ENCODE assay signal across 9 cellular contexts in genomic region chr17:74742153-74742515, GRCh38. TPM values are rescaled to one million over a fixed set of nuclear protein-coding genes. Genes with fewer than 3 reads are reported as not detected.
DNase-seq lines count a peak whose midpoint lies in the region; ATAC-seq and TF ChIP-seq lines count a peak whose summit lies in the region.
"Had no signal": no experiment of that assay in that cellular context is flagged by ENCODE, and none has a peak within 500 bp of the region (broad histone marks: within the 10 kb centered on the region; RNA-seq: fewer than 3 reads in every experiment).

No MANE protein-coding gene starts in this region.

- no peaks in the 10 kb centered on the region for H3K9me3 Mint-ChIP-seq in activated naive CD8-positive, alpha-beta T cell (ENCODE audit: low read depth)

- H3K27me3 Mint-ChIP-seq in activated naive CD8-positive, alpha-beta T cell: no peaks in the 10 kb centered on the region

- no peak for TF ChIP-seq POLR2A in lower leg skin (IDR thresholded peaks at IDR 0.05)

- DNase-seq in stimulated activated CD4-positive, alpha-beta T cell treated with anti-CD3 and anti-CD28 coated beads, Interleukin-1b, Interleukin-23, amount 100 ng/mL, for 48 hours: peak; percentile 41
- DNase-seq in stimulated activated CD4-positive, alpha-beta T cell treated with anti-CD3 and anti-CD28 coated beads, Interleukin-2, amount 100 ng/mL, for 48 hours: no peak
- DNase-seq in NAMALWA (ENCODE audit: low spot score): peak; percentile 66
- DNase-seq in lower leg skin (ENCODE audit: low spot score in 2 of 2): no peak

- peak overlapping the region; percentile 91 for H3K27ac Mint-ChIP-seq in activated naive CD8-positive, alpha-beta T cell

- H3K36me3 Mint-ChIP-seq in activated naive CD8-positive, alpha-beta T cell: no peaks in the 10 kb centered on the region

- H3K4me1 Mint-ChIP-seq in activated naive CD8-positive, alpha-beta T cell (ENCODE audit: low read depth): peaks cover 81% of the 10 kb centered on the region

- TF ChIP-seq CTCF in lower leg skin (IDR thresholded peaks at IDR 0.05): no peak

- ATAC-seq in GM21526 (IDR thresholded peaks at IDR 0.05; ENCODE audit: low FRiP score, unreplicated experiment): no peak
- no peak for ATAC-seq in GM21717 (IDR thresholded peaks at IDR 0.05; ENCODE audit: unreplicated experiment)
- ATAC-seq in HG03378 (IDR thresholded peaks at IDR 0.05; ENCODE audit: unreplicated experiment): no peak

- H3K4me3 Mint-ChIP-seq in activated naive CD8-positive, alpha-beta T cell: peak overlapping the region; percentile 48

- H3K4me3 ChIP-seq in lower leg skin (ENCODE audit: low read depth, poor library complexity, severe bottlenecking): no peak overlapping the region

- intact Hi-C loops in lower leg skin (cut with DNase I; ENCODE audit: low total_unique reads): loop anchor here (10.0 kb wide), 1 partner anchor 123 kb away; no protein-coding TSS in a partner anchor

- WGBS in lower leg skin, 2 donors: 25 to 28% methylated on average over 4 of the region's 4 CpGs

RNA-seq across cellular contexts. Expression of gene RAB37, which starts 5.1 kb away (rescaled TPM):
- 1 to 10 TPM in 1 of 4 donors, under 1 TPM in 1, not detected in 2; 0.57 to 1.7 TPM for total RNA-seq in lower leg skin
- total RNA-seq: fibroblast of villous mesenchyme had no signal

RNA-seq across cellular contexts. Expression of gene NHERF1, which starts 6.3 kb away (rescaled TPM):
- 10 to 100 TPM; 47.6 to 67.7 (median 58.6) TPM for total RNA-seq in lower leg skin

RNA-seq across cellular contexts. Expression of gene CD300LF, which starts 29.4 kb away (rescaled TPM):
- total RNA-seq in lower leg skin: under 1 TPM in 2 of 4 donors, not detected in 2; 0.13 to 0.27 TPM
- total RNA-seq: fibroblast of villous mesenchyme had no signal

RNA-seq across cellular contexts. Expression of gene NAT9, which starts 34.0 kb away (rescaled TPM):
- 10 to 100 TPM; 14.3 to 26.6 (median 18.1) TPM for total RNA-seq in lower leg skin

Comparison
In these comparisons a context has a peak if more than half of its experiments do, and no peak if none do; other contexts are left out.
1. DNase-seq: peak in stimulated activated CD4-positive, alpha-beta T cell treated with anti-CD3 and anti-CD28 coated beads, Interleukin-1b, Interleukin-23, amount 100 ng/mL, for 48 hours (single experiment) and NAMALWA (single experiment); none in stimulated activated CD4-positive, alpha-beta T cell treated with anti-CD3 and anti-CD28 coated beads, Interleukin-2, amount 100 ng/mL, for 48 hours (0 of 2) and lower leg skin (0 of 2).